Comparison of ENCODE assay signal across 8 cellular contexts in genomic region chr12:94262228-94263010, GRCh38.
A peak's percentile ranks its signal among the peaks of the same experiment; 100 is the strongest.
DNase-seq lines count a peak whose midpoint lies in the region; ATAC-seq and TF ChIP-seq lines count a peak whose summit lies in the region.

No MANE protein-coding gene starts in this region.

- peaks cover 0 to 4% of the 10 kb centered on the region in 2 donors for H3K9me3 Mint-ChIP-seq in activated naive CD4-positive, alpha-beta T cell treated with anti-CD3 and anti-CD28 coated beads, Interleukin-2, amount 50 U/mL, for 72 hours

- 0 out of 22 replicates have a peak, but pooled peaks cover 0 to 4% (median 0%) of the 10 kb centered on the region in 11 experiments for H3K27me3 ChIP-seq in BLaER1 treated with 17β-estradiol and CSF1 and Interleukin-3, amounts not matched to agents 10 nM and 100 nM
- no peaks in the 10 kb centered on the region for H3K27me3 ChIP-seq in HL-60 (ENCODE audit: insufficient read depth, poor library complexity, severe bottlenecking)
- H3K27me3 ChIP-seq in SJCRH30: no peaks in the 10 kb centered on the region
- no peaks in the 10 kb centered on the region for H3K27me3 ChIP-seq in cardiac muscle cell
- H3K27me3 ChIP-seq in aorta (ENCODE audit: control insufficient read depth in 1 of 2, insufficient read depth in 2 of 2, low read length in 1 of 2): no peaks in the 10 kb centered on the region

- H3K4me1 ChIP-seq in BLaER1 treated with 17β-estradiol and CSF1 and Interleukin-3, amounts not matched to agents 10 nM and 100 nM: peaks cover 41 to 58% (median 48%) of the 10 kb centered on the region in 10 experiments
- H3K4me1 ChIP-seq in SJCRH30: no peaks in the 10 kb centered on the region
- H3K4me1 ChIP-seq in cardiac muscle cell (ENCODE audit: low read depth): no peaks in the 10 kb centered on the region
- H3K4me1 ChIP-seq in aorta (ENCODE audit: control insufficient read depth in 1 of 2, insufficient read depth in 2 of 2, low read length in 2 of 2): no peaks in the 10 kb centered on the region

- no peaks in the 10 kb centered on the region for H3K9me3 ChIP-seq in BLaER1 treated with 17β-estradiol and CSF1 and Interleukin-3, amounts not matched to agents 10 nM and 100 nM (replicated peaks in 1 of 11)
- H3K9me3 ChIP-seq in SJCRH30 (replicated peaks): no peaks in the 10 kb centered on the region
- H3K9me3 ChIP-seq in cardiac muscle cell (ENCODE audit: low read depth): no peaks in the 10 kb centered on the region
- no peaks in the 10 kb centered on the region for H3K9me3 ChIP-seq in aorta (ENCODE audit: control insufficient read depth, low read length)

- H3K27ac Mint-ChIP-seq in activated naive CD4-positive, alpha-beta T cell treated with anti-CD3 and anti-CD28 coated beads, Interleukin-2, amount 50 U/mL, for 72 hours: peak overlapping the region; percentile 92 to 96

- peaks cover 5 to 22% of the 10 kb centered on the region in 2 donors for H3K36me3 Mint-ChIP-seq in activated naive CD4-positive, alpha-beta T cell treated with anti-CD3 and anti-CD28 coated beads, Interleukin-2, amount 50 U/mL, for 72 hours

- H3K4me3 ChIP-seq in BLaER1 treated with 17β-estradiol and CSF1 and Interleukin-3, amounts not matched to agents 10 nM and 100 nM: peak overlapping the region; percentile 47 to 72 (median 58)
- H3K4me3 ChIP-seq in HL-60 (replicated peaks; ENCODE audit: insufficient read depth, low read length): peak overlapping the region; percentile 52
- peak overlapping the region; percentile 55 for H3K4me3 ChIP-seq in SJCRH30
- H3K4me3 ChIP-seq in cardiac muscle cell: no peak overlapping the region
- H3K4me3 ChIP-seq in aorta (ENCODE audit: low read length in 2 of 2): peak overlapping the region; percentile 69 to 70

- TF ChIP-seq CTCF in HL-60 (IDR thresholded peaks at IDR 0.05; ENCODE audit: insufficient read depth, low read length): no peak
- TF ChIP-seq CTCF in cardiac muscle cell (IDR thresholded peaks at IDR 0.05; ENCODE audit: low read depth, low read length): no peak

- no peaks in the 10 kb centered on the region for H4K20me1 ChIP-seq in BLaER1 treated with 17β-estradiol and CSF1 and Interleukin-3, amounts not matched to agents 10 nM and 100 nM

- peak overlapping the region; percentile 22 to 77 (median 74); a peak in 21 of 22 replicates for H3K27ac ChIP-seq in BLaER1 treated with 17β-estradiol and CSF1 and Interleukin-3, amounts not matched to agents 10 nM and 100 nM
- H3K27ac ChIP-seq in HL-60 (replicated peaks): peak overlapping the region; percentile 75
- no peak overlapping the region for H3K27ac ChIP-seq in SJCRH30
- no peak overlapping the region for H3K27ac ChIP-seq in cardiac muscle cell
- peak overlapping the region; percentile 19 to 74 for H3K27ac ChIP-seq in aorta (ENCODE audit: low read depth in 1 of 2, low read length in 2 of 2)

- H3K36me3 ChIP-seq in BLaER1 treated with 17β-estradiol and CSF1 and Interleukin-3, amounts not matched to agents 10 nM and 100 nM: peaks cover 0 to 22% (median 0%) of the 10 kb centered on the region in 11 experiments; a peak in 7 of 22 replicates
- no peaks in the 10 kb centered on the region for H3K36me3 ChIP-seq in SJCRH30
- no peaks in the 10 kb centered on the region for H3K36me3 ChIP-seq in cardiac muscle cell
- no peaks in the 10 kb centered on the region for H3K36me3 ChIP-seq in aorta (ENCODE audit: control insufficient read depth in 1 of 2, insufficient read depth in 2 of 2, low read length in 1 of 2)

- peak overlapping the region; percentile 45 to 73 (median 66); a peak in 20 of 22 replicates for H3K9ac ChIP-seq in BLaER1 treated with 17β-estradiol and CSF1 and Interleukin-3, amounts not matched to agents 10 nM and 100 nM

- DNase-seq in HL-60 (ENCODE audit: low read depth in 1 of 2, low spot score in 1 of 2) (peak in 1 of 2 experiments; percentile 74), SJCRH30 (peak; percentile 36 to 55), cardiac muscle cell (ENCODE audit: low read depth in 1 of 2, low spot score in 1 of 2) (peak; percentile 54 to 99), renal cortical epithelial cell (ENCODE audit: low read depth) (peak; percentile 93), aorta (peak; percentile 92 to 95)
- DNase-seq in activated naive CD4-positive, alpha-beta T cell treated with anti-CD3 and anti-CD28 coated beads, Interleukin-2, amount 50 U/mL, for 72 hours (ENCODE audit: low spot score in 2 of 2): peak; percentile 60 to 79

- 1 to 2% methylated on average over 17 of the region's 17 CpGs for WGBS in aorta, 2 donors

- intact Hi-C loops in aorta (cut with DNase I): loop anchor here (5.0 to 10.0 kb wide), 2 partner anchors 40 to 192 kb away; partner anchors contain the start of gene CEP83 (in 1 of the 2)

- H3K4me2 ChIP-seq in BLaER1 treated with 17β-estradiol and CSF1 and Interleukin-3, amounts not matched to agents 10 nM and 100 nM: peak overlapping the region; percentile 71 to 96 (median 87)

- ATAC-seq in GM19438 (IDR thresholded peaks at IDR 0.05; ENCODE audit: low read depth, unreplicated experiment) (peak; percentile 53), aorta (ENCODE audit: low FRiP score) (peak; percentile 89)
- peak; percentile 79 to 80 for ATAC-seq in activated naive CD4-positive, alpha-beta T cell treated with anti-CD3 and anti-CD28 coated beads, Interleukin-2, amount 50 U/mL, for 72 hours

Comparison
In these comparisons a context has a peak if more than half of its experiments do, and no peak if none do; other contexts are left out.
1. H3K27ac ChIP-seq: peak in BLaER1 treated with 17β-estradiol and CSF1 and Interleukin-3, amounts not matched to agents 10 nM and 100 nM (11 of 11), HL-60 (single experiment) and aorta (2 of 2); none in SJCRH30 (single experiment) and cardiac muscle cell (single experiment).
2. Peak in every context shown above with its lines, with median percentiles within 50 percentile points of each other: ATAC-seq.